In the genomic region with DNA sequence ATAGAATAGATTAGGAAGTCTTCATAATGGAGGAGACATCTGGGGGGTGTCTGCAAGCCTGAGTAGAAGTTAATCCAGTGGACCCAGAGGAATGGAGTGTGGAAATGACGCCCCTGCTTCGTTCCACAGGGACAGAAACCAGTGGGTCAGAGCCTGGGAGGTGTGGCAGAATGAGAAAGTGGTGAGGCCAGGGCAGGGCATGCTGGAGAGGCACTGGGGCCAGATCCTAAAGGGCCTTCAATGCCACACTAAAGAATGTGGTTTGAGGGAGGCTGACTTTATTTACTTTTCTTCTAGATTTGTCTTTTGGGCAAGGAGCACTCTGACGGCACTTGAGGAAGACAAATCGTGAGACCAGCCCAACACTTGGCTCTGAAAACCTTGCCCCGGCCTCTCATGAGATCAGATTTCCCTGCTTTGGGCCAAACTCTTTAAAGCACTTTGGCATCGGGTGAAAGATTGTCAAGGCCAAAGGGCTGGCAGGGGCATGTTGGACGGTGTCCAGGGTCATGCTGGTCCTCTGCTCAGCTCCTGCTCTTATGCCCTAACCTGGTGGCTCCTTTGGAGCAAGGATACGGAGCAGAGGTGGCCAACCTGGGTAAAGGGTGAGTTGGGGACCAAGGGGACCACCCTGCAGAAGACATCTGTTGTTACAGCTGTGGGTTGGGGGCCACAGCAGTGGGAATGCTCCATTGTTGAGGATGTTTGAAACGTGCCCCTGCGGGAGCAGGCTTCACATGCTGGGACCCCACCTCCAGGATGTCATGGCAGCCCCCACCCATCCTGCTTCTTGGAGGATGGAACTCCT, we compare ENCODE assay signal across 13 cellular contexts.
DNase-seq lines count a peak whose midpoint lies in the region; ATAC-seq and TF ChIP-seq lines count a peak whose summit lies in the region.
"Had no signal": no experiment of that assay in that cellular context is flagged by ENCODE, and none has a peak within 500 bp of the region (broad histone marks: within the 10 kb centered on the region; RNA-seq: fewer than 3 reads in every experiment).

No MANE protein-coding gene starts in this region.

- H3K9me3 ChIP-seq in right atrium auricular region (no peaks in the 10 kb centered on the region), ovary (no peaks in the 10 kb centered on the region), BE2C (no peaks in the 10 kb centered on the region)

- no peak for TF ChIP-seq EP300 in ovary (IDR thresholded peaks at IDR 0.05)

- no peak overlapping the region for H3K4me3 ChIP-seq in right atrium auricular region
- no peak overlapping the region for H3K4me3 ChIP-seq in ovary
- no peak overlapping the region for H3K4me3 ChIP-seq in BE2C (ENCODE audit: low read depth, low read length)

- 83 to 85% (median 85%) methylated on average over 10 of the region's 10 CpGs for WGBS in ovary, 3 donors

- no peak for TF ChIP-seq CTCF in right atrium auricular region (IDR thresholded peaks at IDR 0.05)
- no peak for TF ChIP-seq CTCF in ovary (IDR thresholded peaks at IDR 0.05)
- no peak for TF ChIP-seq CTCF in BE2C (IDR thresholded peaks at IDR 0.05; ENCODE audit: low read depth, low read length)

- DNase-seq in left ventricle myocardium superior: no peak
- DNase-seq in right atrium auricular region (ENCODE audit: low spot score): no peak
- DNase-seq in left kidney (ENCODE audit: low read depth, low spot score): peak; percentile 21
- DNase-seq in ovary: peak in 3 of 5 donors; percentile 2 to 24 (median 13)
- no peak for DNase-seq in DMS53 treated with DMSO at 0.1 percent for 48 hours (lab: John Stamatoyannopoulos, UW; ENCODE audit: unreplicated experiment)
- DNase-seq in hippocampal formation (lab: John Stamatoyannopoulos, UW): no peak
- no peak for DNase-seq in BE2C
- DNase-seq: CD8-positive, alpha-beta T cell; MV-4-11; NCI-H1436 treated with DMSO at 0.1 percent for 48 hours; NCI-H2081; NCI-H345 had no signal

- H3K36me3 ChIP-seq in right atrium auricular region (no peaks in the 10 kb centered on the region), ovary (no peaks in the 10 kb centered on the region), BE2C (no peaks in the 10 kb centered on the region)

- TF ChIP-seq POLR2A in ovary (IDR thresholded peaks at IDR 0.05): no peak

- intact Hi-C loops in left ventricle myocardium superior (cut with micrococcal nuclease) (no loop called here), ovary (cut with DNase I) (no loop called here)

- peak; percentile 19 for ATAC-seq in left ventricle myocardium superior
- ATAC-seq: CD8-positive, alpha-beta T cell had no signal

- no peaks in the 10 kb centered on the region for H3K27me3 ChIP-seq in right atrium auricular region
- H3K27me3 ChIP-seq in ovary: no peaks in the 10 kb centered on the region
- no peaks in the 10 kb centered on the region for H3K27me3 ChIP-seq in BE2C

- H3K27ac ChIP-seq in right atrium auricular region (no peak overlapping the region), ovary (no peak overlapping the region)
- H3K27ac ChIP-seq: RWPE1 had no signal

- H3K4me1 ChIP-seq in right atrium auricular region (no peaks in the 10 kb centered on the region), ovary (ENCODE audit: insufficient read depth) (no peaks in the 10 kb centered on the region), BE2C (peaks cover 12% of the 10 kb centered on the region)

Comparison
In these comparisons a context has a peak if more than half of its experiments do, and no peak if none do; other contexts are left out.
1. DNase-seq: peak in left kidney (single experiment) and ovary (3 of 5); none in left ventricle myocardium superior (single experiment), right atrium auricular region (single experiment), DMS53 treated with DMSO at 0.1 percent for 48 hours (single experiment), hippocampal formation (0 of 2) and BE2C (single experiment).